In the genomic region with DNA sequence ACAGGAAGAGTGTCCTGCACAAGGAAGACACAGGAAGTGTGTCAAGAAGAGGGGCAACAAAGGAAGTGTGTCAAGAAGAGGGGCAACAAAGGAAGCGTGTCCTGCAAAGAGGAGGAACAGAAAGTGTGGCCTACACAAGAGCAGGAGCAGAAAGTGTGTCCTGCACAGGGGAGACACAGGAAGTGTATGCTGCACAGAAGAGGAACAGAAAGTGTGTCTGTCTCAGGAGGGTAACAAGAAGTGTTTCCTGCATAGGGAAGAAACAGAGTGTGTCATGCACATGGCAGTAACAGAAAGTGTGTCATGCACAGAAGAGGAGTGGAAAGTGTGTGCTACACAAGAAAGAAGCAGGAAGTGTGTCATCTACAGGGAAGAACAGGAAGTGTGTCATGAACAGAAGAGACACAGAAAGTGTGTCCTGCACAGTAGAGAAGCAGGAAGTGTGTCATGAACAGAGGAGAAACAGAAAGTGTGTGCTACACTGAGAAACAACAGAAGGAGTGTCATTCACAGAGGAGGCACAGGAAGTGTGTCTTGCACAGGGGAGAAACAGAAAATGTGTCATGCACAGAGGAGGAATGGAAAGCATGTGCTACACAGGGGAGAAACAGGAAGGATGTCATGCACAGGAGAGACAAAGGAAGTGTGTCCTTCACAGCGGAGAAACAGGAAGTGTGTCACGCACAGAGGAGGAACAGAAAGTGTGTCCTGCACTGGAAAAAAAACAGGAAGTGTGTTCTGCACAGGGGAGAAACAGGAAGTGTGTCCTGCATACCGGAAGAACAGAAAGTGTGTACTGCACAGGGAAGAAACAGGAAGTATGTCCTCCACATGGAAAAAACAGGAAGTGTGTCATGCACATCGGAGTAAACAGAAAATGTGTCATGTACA, we compare ENCODE assay signal across 13 cellular contexts.
DNase-seq lines count a peak whose midpoint lies in the region; ATAC-seq and TF ChIP-seq lines count a peak whose summit lies in the region.
"Had no signal": no experiment of that assay in that cellular context is flagged by ENCODE, and none has a peak within 500 bp of the region (broad histone marks: within the 10 kb centered on the region; RNA-seq: fewer than 3 reads in every experiment).

No MANE protein-coding gene starts in this region.

- peak overlapping the region; percentile 99 for H3K27ac ChIP-seq in OCI-LY7 (ENCODE audit: low read depth, low read length, poor library complexity, severe bottlenecking)
- H3K27ac ChIP-seq: parathyroid adenoma, SJCRH30 had no signal

- H4K20me1 ChIP-seq in OCI-LY7 (ENCODE audit: insufficient read depth, low read length): no peaks in the 10 kb centered on the region

- CTCF ChIA-PET in OCI-LY7 (lab: Charles Lee; ENCODE audit: unreplicated experiment): no interaction called here

- POLR2A ChIA-PET in OCI-LY7 (lab: Charles Lee): no interaction called here

- H2AFZ ChIP-seq in OCI-LY7 (ENCODE audit: low read length) (peak overlapping the region; percentile 81), neuron (ENCODE audit: low read depth, low read length) (peak overlapping the region; percentile 11)
- H2AFZ ChIP-seq: parathyroid adenoma had no signal

- H3K4me1 ChIP-seq in OCI-LY7 (ENCODE audit: insufficient read depth, low read length, poor library complexity, severe bottlenecking) (peaks cover 27% of the 10 kb centered on the region), neuron (ENCODE audit: insufficient read depth, low read length) (no peaks in the 10 kb centered on the region), HAP-1 (no peaks in the 10 kb centered on the region)
- H3K4me1 ChIP-seq: parathyroid adenoma, SJCRH30 had no signal

- H3K4me3 ChIP-seq in OCI-LY7 (ENCODE audit: low read depth, low read length, poor library complexity, severe bottlenecking) (peak overlapping the region; percentile 36), neuron (ENCODE audit: low read length) (no peak overlapping the region), HAP-1 (no peak overlapping the region)
- H3K4me3 ChIP-seq: SJCRH30 had no signal

- TF ChIP-seq CTCF in OCI-LY7 (conservative IDR thresholded peaks at IDR 0.05; ENCODE audit: low read length): no peak

- intact Hi-C loops in OCI-LY7 (cut with micrococcal nuclease; ENCODE audit: unreplicated experiment): no loop called here
- intact Hi-C loops in activated T-helper 1 cell treated with anti-CD3 and anti-CD28 coated beads, Interleukin-12 subunit alpha, Interleukin-12 subunit beta, Interleukin-2, Interleukin-4 antibody, amounts not matched to agents 30 ng/mL and 10 ng/mL and 1 ng/mL, durations not matched to agents 14 hours and 24 hours and 36 hours (cut with micrococcal nuclease): no loop called here

- no peaks in the 10 kb centered on the region for H3K27me3 Mint-ChIP-seq in activated T-helper 1 cell treated with anti-CD3 and anti-CD28 coated beads, Interleukin-12 subunit alpha, Interleukin-12 subunit beta, Interleukin-2, Interleukin-4 antibody, amounts not matched to agents 30 ng/mL and 10 ng/mL and 1 ng/mL, durations not matched to agents 14 hours and 24 hours and 36 hours (ENCODE audit: insufficient read depth)

- no peaks in the 10 kb centered on the region for H3K27me3 ChIP-seq in neuron (ENCODE audit: insufficient read depth, low read length)
- no peaks in the 10 kb centered on the region for H3K27me3 ChIP-seq in HAP-1 (ENCODE audit: low read depth)
- H3K27me3 ChIP-seq: SJCRH30 had no signal

- BruUV-seq in OCI-LY7 (replicated peaks; lab: Mats Ljungman, UMichigan): no TSS peak

- H3K9me3 Mint-ChIP-seq in activated T-helper 1 cell treated with anti-CD3 and anti-CD28 coated beads, Interleukin-12 subunit alpha, Interleukin-12 subunit beta, Interleukin-2, Interleukin-4 antibody, amounts not matched to agents 30 ng/mL and 10 ng/mL and 1 ng/mL, durations not matched to agents 14 hours and 24 hours and 36 hours: no peaks in the 10 kb centered on the region

- no peaks in the 10 kb centered on the region for H3K4me1 Mint-ChIP-seq in activated T-helper 1 cell treated with anti-CD3 and anti-CD28 coated beads, Interleukin-12 subunit alpha, Interleukin-12 subunit beta, Interleukin-2, Interleukin-4 antibody, amounts not matched to agents 30 ng/mL and 10 ng/mL and 1 ng/mL, durations not matched to agents 14 hours and 24 hours and 36 hours (ENCODE audit: low read depth)

- peak; percentile 24 to 35 for ATAC-seq in activated CD4-positive, CD25-positive, alpha-beta regulatory T cell treated with anti-CD3 and anti-CD28 coated beads, Interleukin-2, amount 50 U/mL, for 24 hours
- ATAC-seq in HG03095 (IDR thresholded peaks at IDR 0.05; ENCODE audit: unreplicated experiment): peak; percentile 49

- peak overlapping the region; percentile 10 for H3K4me2 ChIP-seq in OCI-LY7 (ENCODE audit: low read length)

- H3K36me3 ChIP-seq in OCI-LY7 (ENCODE audit: insufficient read depth, low read length) (no peaks in the 10 kb centered on the region; the same call in 1 of the 2 replicates), neuron (ENCODE audit: insufficient read depth, low read length) (no peaks in the 10 kb centered on the region), HAP-1 (replicated peaks) (no peaks in the 10 kb centered on the region)
- H3K36me3 ChIP-seq: SJCRH30 had no signal

- H3K9me3 ChIP-seq in OCI-LY7 (ENCODE audit: low read length) (peaks cover 30% of the 10 kb centered on the region), neuron (ENCODE audit: low read length) (no peaks in the 10 kb centered on the region), HAP-1 (no peaks in the 10 kb centered on the region; the same call in 1 of the 2 replicates)
- H3K9me3 ChIP-seq: SJCRH30 had no signal

- H3K36me3 Mint-ChIP-seq in activated T-helper 1 cell treated with anti-CD3 and anti-CD28 coated beads, Interleukin-12 subunit alpha, Interleukin-12 subunit beta, Interleukin-2, Interleukin-4 antibody, amounts not matched to agents 30 ng/mL and 10 ng/mL and 1 ng/mL, durations not matched to agents 14 hours and 24 hours and 36 hours (ENCODE audit: low read depth): no peaks in the 10 kb centered on the region

- H3K4me3 Mint-ChIP-seq in activated T-helper 1 cell treated with anti-CD3 and anti-CD28 coated beads, Interleukin-12 subunit alpha, Interleukin-12 subunit beta, Interleukin-2, Interleukin-4 antibody, amounts not matched to agents 30 ng/mL and 10 ng/mL and 1 ng/mL, durations not matched to agents 14 hours and 24 hours and 36 hours: no peak overlapping the region

- H3K79me2 ChIP-seq in OCI-LY7 (ENCODE audit: insufficient read depth, low read depth, low read length): no peaks in the 10 kb centered on the region
- H3K79me2 ChIP-seq: parathyroid adenoma had no signal

- H3K27ac Mint-ChIP-seq in activated T-helper 1 cell treated with anti-CD3 and anti-CD28 coated beads, Interleukin-12 subunit alpha, Interleukin-12 subunit beta, Interleukin-2, Interleukin-4 antibody, amounts not matched to agents 30 ng/mL and 10 ng/mL and 1 ng/mL, durations not matched to agents 14 hours and 24 hours and 36 hours: no peak overlapping the region

- no peaks in the 10 kb centered on the region for H3K9me2 ChIP-seq in OCI-LY7 (ENCODE audit: insufficient read depth, low read length)

- no peak for DNase-seq in activated CD4-positive, CD25-positive, alpha-beta regulatory T cell (lab: John Stamatoyannopoulos, UW)
- DNase-seq in OCI-LY7 (ENCODE audit: low spot score): peak; percentile 69
- no peak for DNase-seq in HAP-1 (ENCODE audit: low spot score in 2 of 2)
- DNase-seq in NCI-H69 (lab: John Stamatoyannopoulos, UW): no peak
- no peak for DNase-seq in activated T-helper 1 cell treated with anti-CD3 and anti-CD28 coated beads, Interleukin-12 subunit alpha, Interleukin-12 subunit beta, Interleukin-2, Interleukin-4 antibody, amounts not matched to agents 30 ng/mL and 10 ng/mL and 1 ng/mL, durations not matched to agents 14 hours and 24 hours and 36 hours (ENCODE audit: low spot score)
- DNase-seq: 8988T; NCI-H1048; stimulated activated CD4-positive, alpha-beta T cell treated with anti-CD3 and anti-CD28 coated beads, Interleukin-15, amount 100 ng/mL, for 24 hours had no signal

- in situ Hi-C loops in HAP-1 (cut with MboI; ENCODE audit: low sequenced_read_pairs): no loop called here
